ENCODE assay signal across 14 cellular contexts in the genomic region with DNA sequence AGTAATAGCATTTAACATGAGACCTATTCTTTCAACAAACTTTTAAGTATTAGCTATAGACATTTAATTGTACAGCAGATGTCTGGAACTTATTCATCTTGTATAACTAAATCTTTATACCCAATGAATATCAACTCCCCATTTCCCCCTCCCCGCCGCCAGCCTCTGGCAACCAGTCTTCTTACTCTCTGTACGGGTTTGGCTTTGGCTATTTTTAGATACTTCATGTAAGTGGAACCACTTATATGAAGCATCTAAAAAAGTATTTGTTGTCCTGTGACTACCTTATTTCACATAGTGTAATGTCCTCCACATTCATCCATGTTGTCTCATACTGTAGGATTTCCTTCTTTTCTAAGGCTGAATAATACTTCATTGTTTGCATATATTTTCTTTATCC.
DNase-seq lines count a peak whose midpoint lies in the region; ATAC-seq, FAIRE-seq and TF ChIP-seq lines count a peak whose summit lies in the region.
"Had no signal": no experiment of that assay in that cellular context is flagged by ENCODE, and none has a peak within 500 bp of the region (broad histone marks: within the 10 kb centered on the region; RNA-seq: fewer than 3 reads in every experiment).

No MANE protein-coding gene starts in this region.

- peaks cover 8% of the 10 kb centered on the region for H3K36me3 Mint-ChIP-seq in astrocyte (ENCODE audit: low read depth, unreplicated experiment)
- H3K36me3 Mint-ChIP-seq in endothelial cell (ENCODE audit: low read depth, unreplicated experiment) = no peaks in the 10 kb centered on the region

- peak; percentile 5 for FAIRE-seq in astrocyte (lab: Jason Lieb, UNC)

- intact Hi-C loops in left ventricle myocardium superior (cut with micrococcal nuclease) = loop anchor here (5.0 kb wide), 2 partner anchors 92 to 672 kb away; no protein-coding TSS in a partner anchor

- no peak overlapping the region for H3K4me3 ChIP-seq in astrocyte (ENCODE audit: insufficient read depth, low read depth, low read length)
- H3K4me3 ChIP-seq: GM23248 had no signal

- no peak overlapping the region for H3K27ac Mint-ChIP-seq in stimulated activated naive CD8-positive, alpha-beta T cell treated with anti-CD3 and anti-CD28 coated beads, Interleukin-15, amount 100 ng/mL, for 72 hours
- no peak overlapping the region for H3K27ac Mint-ChIP-seq in astrocyte (ENCODE audit: unreplicated experiment)
- no peak overlapping the region for H3K27ac Mint-ChIP-seq in endothelial cell (ENCODE audit: unreplicated experiment)

- no peak overlapping the region for H3K9ac ChIP-seq in astrocyte (ENCODE audit: low read length)
- H3K9ac ChIP-seq: GM23248 had no signal

- no peaks in the 10 kb centered on the region for H4K20me1 ChIP-seq in astrocyte (ENCODE audit: insufficient read depth, low read length)

- H3K79me2 ChIP-seq in astrocyte (ENCODE audit: insufficient read depth, low read length) = no peaks in the 10 kb centered on the region

- H3K9me3 Mint-ChIP-seq in stimulated activated naive CD8-positive, alpha-beta T cell treated with anti-CD3 and anti-CD28 coated beads, Interleukin-15, amount 100 ng/mL, for 72 hours = peaks cover 0 to 5% of the 10 kb centered on the region in 2 donors
- H3K9me3 Mint-ChIP-seq in astrocyte (ENCODE audit: unreplicated experiment) (peaks cover 2% of the 10 kb centered on the region), endothelial cell (ENCODE audit: unreplicated experiment) (no peaks in the 10 kb centered on the region)

- H3K27me3 ChIP-seq in astrocyte (ENCODE audit: insufficient read depth, low read length) = no peaks in the 10 kb centered on the region
- H3K27me3 ChIP-seq: BE2C had no signal

- no peak overlapping the region for H2AFZ ChIP-seq in astrocyte (ENCODE audit: low read depth, low read length)
- H2AFZ ChIP-seq: GM23248 had no signal

- H3K4me3 Mint-ChIP-seq in stimulated activated naive CD8-positive, alpha-beta T cell treated with anti-CD3 and anti-CD28 coated beads, Interleukin-15, amount 100 ng/mL, for 72 hours = peak overlapping the region; percentile 43 to 64
- H3K4me3 Mint-ChIP-seq in astrocyte (ENCODE audit: unreplicated experiment) (no peak overlapping the region), endothelial cell (ENCODE audit: unreplicated experiment) (no peak overlapping the region)

- no peak overlapping the region for H3K27ac ChIP-seq in astrocyte (ENCODE audit: low read depth, low read length)
- H3K27ac ChIP-seq: GM23248 had no signal

- no peak for DNase-seq in stimulated activated naive CD8-positive, alpha-beta T cell treated with anti-CD3 and anti-CD28 coated beads, Interleukin-15, amount 100 ng/mL, for 72 hours
- no peak for DNase-seq in stimulated activated naive CD8-positive, alpha-beta T cell treated with anti-CD3 and anti-CD28 coated beads, Interleukin-15, Interleukin-2, amounts not matched to agents 100 U/mL and 50 U/mL, for 24 hours
- DNase-seq in astrocyte (ENCODE audit: low read depth) = no peak
- DNase-seq in left ventricle myocardium superior = peak; percentile 66
- DNase-seq in D341Med (ENCODE audit: low spot score) = no peak
- no peak for DNase-seq in endothelial cell (ENCODE audit: low spot score)
- DNase-seq: BE2C; CD8-positive, alpha-beta T cell; GM23248; NCI-H1436; NCI-H2029 treated with DMSO at 0.1 percent for 48 hours; NCI-H526 treated with DMSO at 0.1 percent for 48 hours; PC-3 had no signal

- no peak overlapping the region for H3K4me2 ChIP-seq in astrocyte (ENCODE audit: low read length)

- ATAC-seq in stimulated activated naive CD8-positive, alpha-beta T cell treated with anti-CD3 and anti-CD28 coated beads, Interleukin-15, amount 100 ng/mL, for 72 hours = no peak
- no peak for ATAC-seq in stimulated activated naive CD8-positive, alpha-beta T cell treated with anti-CD3 and anti-CD28 coated beads, Interleukin-15, Interleukin-2, amounts not matched to agents 100 U/mL and 50 U/mL, for 24 hours
- ATAC-seq in left ventricle myocardium superior (peak; percentile 95), HG03139 (IDR thresholded peaks at IDR 0.05; ENCODE audit: unreplicated experiment) (no peak)
- ATAC-seq: CD8-positive, alpha-beta T cell; PC-3 had no signal

- no peaks in the 10 kb centered on the region for H3K36me3 ChIP-seq in astrocyte (ENCODE audit: insufficient read depth, low read length)
- H3K36me3 ChIP-seq: BE2C had no signal

- TF ChIP-seq CTCF in astrocyte (IDR thresholded peaks at IDR 0.05; ENCODE audit: insufficient read depth, low read depth, low read length) (no peak), endothelial cell (IDR thresholded peaks at IDR 0.05; ENCODE audit: unreplicated experiment) (no peak)

- no peaks in the 10 kb centered on the region for H3K4me1 ChIP-seq in astrocyte (ENCODE audit: insufficient read depth, low read length)
- H3K4me1 ChIP-seq: BE2C had no signal

- no peaks in the 10 kb centered on the region for H3K27me3 Mint-ChIP-seq in stimulated activated naive CD8-positive, alpha-beta T cell treated with anti-CD3 and anti-CD28 coated beads, Interleukin-15, amount 100 ng/mL, for 72 hours
- H3K27me3 Mint-ChIP-seq in astrocyte (ENCODE audit: low read depth, unreplicated experiment) (no peaks in the 10 kb centered on the region), endothelial cell (ENCODE audit: unreplicated experiment) (no peaks in the 10 kb centered on the region)

- no peaks in the 10 kb centered on the region for H3K9me3 ChIP-seq in astrocyte (ENCODE audit: insufficient read depth, low read depth, low read length)
- H3K9me3 ChIP-seq: BE2C had no signal

- H3K4me1 Mint-ChIP-seq in stimulated activated naive CD8-positive, alpha-beta T cell treated with anti-CD3 and anti-CD28 coated beads, Interleukin-15, amount 100 ng/mL, for 72 hours = peaks cover 26% of the 10 kb centered on the region
- H3K4me1 Mint-ChIP-seq in astrocyte (ENCODE audit: low read depth, unreplicated experiment) (peaks cover 4% of the 10 kb centered on the region), endothelial cell (ENCODE audit: unreplicated experiment) (peaks cover 6% of the 10 kb centered on the region)

Comparison
In these comparisons a context has a peak if more than half of its experiments do, and no peak if none do; other contexts are left out.
1. H3K4me3 Mint-ChIP-seq: peak in stimulated activated naive CD8-positive, alpha-beta T cell treated with anti-CD3 and anti-CD28 coated beads, Interleukin-15, amount 100 ng/mL, for 72 hours (2 of 2); none in astrocyte (single experiment) and endothelial cell (single experiment).